1 cellular context compared by ENCODE assay signal in genomic region chr17:66952031-66952524, GRCh38.
A peak's percentile ranks its signal among the peaks of the same experiment; 100 is the strongest.
TF ChIP-seq lines count a peak whose summit lies in the region.

No MANE protein-coding gene starts in this region.

TF ChIP-seq in SK-N-SH, 30 proteins besides CTCF, POLR2A, EP300 and RAD21 (continued from another document):
- TF ChIP-seq MAX (IDR thresholded peaks at IDR 0.05; ENCODE audit: low read depth): peak; percentile 91
- peak; percentile 82 for TF ChIP-seq PBX3 (IDR thresholded peaks at IDR 0.05)
- peak; percentile 98 for TF ChIP-seq JUND (IDR thresholded peaks at IDR 0.05)
- peak; percentile 81; the same call in 1 of the 2 replicates for TF ChIP-seq POLR2AphosphoS5 (IDR thresholded peaks at IDR 0.05; ENCODE audit: low read depth, low read length)
- TF ChIP-seq TEAD4 (IDR thresholded peaks at IDR 0.05; ENCODE audit: borderline replicate concordance, insufficient read depth): peak; percentile 90
- TF ChIP-seq USF1 (IDR thresholded peaks at IDR 0.05; ENCODE audit: borderline replicate concordance, low read depth): no peak; the same call in 1 of the 2 replicates
- TF ChIP-seq FOSL2 (IDR thresholded peaks at IDR 0.05; ENCODE audit: borderline replicate concordance, low read depth): peak; percentile 100
- TF ChIP-seq TCF12 (IDR thresholded peaks at IDR 0.05): peak; percentile 87
- TF ChIP-seq ZBTB33 (IDR thresholded peaks at IDR 0.05; ENCODE audit: borderline replicate concordance, low read depth): no peak
